12 cellular contexts compared by ENCODE assay signal in the genomic region with DNA sequence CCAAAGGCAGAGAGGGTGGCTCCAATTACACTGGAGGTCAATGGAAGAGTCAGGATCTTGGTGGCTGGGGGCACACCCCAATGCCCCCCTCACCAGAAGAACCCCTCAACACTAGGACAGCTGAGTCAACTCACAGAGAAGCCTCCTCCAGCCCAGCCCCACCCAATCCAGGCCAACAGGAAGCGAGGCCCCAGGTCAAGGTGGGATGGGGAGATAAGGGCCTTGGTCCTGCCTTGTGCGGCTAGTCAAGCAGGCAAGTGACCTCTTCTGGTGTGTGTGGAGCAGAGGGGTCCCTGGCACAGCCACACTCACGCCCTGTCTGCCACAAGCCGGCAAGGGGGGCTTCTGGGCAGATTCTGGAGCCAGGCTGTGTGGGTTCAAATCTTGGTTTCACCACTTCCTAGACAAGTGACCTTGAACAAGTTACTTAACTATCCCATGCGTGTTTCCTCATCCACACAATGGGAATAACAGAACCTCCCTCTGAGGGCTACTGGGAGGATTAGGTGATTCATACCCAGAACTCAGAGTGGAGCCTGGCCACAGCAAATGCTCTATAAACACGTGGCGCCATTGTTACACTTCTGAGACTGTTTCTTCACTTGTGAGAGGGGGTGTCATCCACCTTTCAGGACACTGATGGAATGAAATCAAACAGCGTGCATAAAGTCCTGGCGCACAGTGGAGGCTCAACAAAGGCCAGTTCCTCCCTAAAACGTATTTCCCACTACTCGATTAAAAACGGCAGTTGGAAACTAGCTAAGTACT. TPM values are rescaled to one million over a fixed set of nuclear protein-coding genes. Genes with fewer than 3 reads are reported as not detected.
DNase-seq lines count a peak whose midpoint lies in the region; ATAC-seq, FAIRE-seq and TF ChIP-seq lines count a peak whose summit lies in the region.
"Had no signal": no experiment of that assay in that cellular context is flagged by ENCODE, and none has a peak within 500 bp of the region (broad histone marks: within the 10 kb centered on the region; RNA-seq: fewer than 3 reads in every experiment).

No MANE protein-coding gene starts in this region.

- no peak overlapping the region for H2BK120ac ChIP-seq in H1 (replicated peaks; ENCODE audit: low read depth, low read length)

- H3K23me2 ChIP-seq in H1 (ENCODE audit: low read depth, low read length): peaks cover 7% of the 10 kb centered on the region; the same call in 1 of the 2 replicates

- no peak for TF ChIP-seq CTCF in RWPE2 (IDR thresholded peaks at IDR 0.05; ENCODE audit: poor library complexity, severe bottlenecking)
- no peak for TF ChIP-seq CTCF in H1 (IDR thresholded peaks at IDR 0.05; ENCODE audit: control extremely low read depth in 1 of 3, insufficient read depth in 1 of 3, low read depth in 1 of 3, low read length in 3 of 3)
- no peak for TF ChIP-seq CTCF in testis (IDR thresholded peaks at IDR 0.05)

- H3K4me3 Mint-ChIP-seq in activated T-cell treated with anti-CD3 and anti-CD28 coated beads, Interleukin-2, amount 50 U/mL, for 72 hours: peak overlapping the region; percentile 49 to 65

- no peak overlapping the region; a peak in 1 of 7 replicates for H3K9ac ChIP-seq in H1 (replicated peaks in 1 of 4; ENCODE audit: extremely low read depth in 1 of 4, low read depth in 3 of 4, low read length in 3 of 4)

- CTCF ChIA-PET in H1 (lab: Charles Lee; ENCODE audit: partially characterized antibody): interaction anchor here (0.7 to 12.4 kb wide), 3 partner anchors 10 to 160 kb away, joined by 3 to 104 read pairs (median 3); no protein-coding TSS in a partner anchor

- POLR2A ChIA-PET in H1 (lab: Charles Lee; ENCODE audit: partially characterized antibody): interaction anchor here (1.0 to 2.5 kb wide), 6 partner anchors 10 to 20 kb away, joined by 3 to 10 read pairs (median 4); no protein-coding TSS in a partner anchor

- no peak overlapping the region for H3K23ac ChIP-seq in H1 (ENCODE audit: insufficient read length)

- peaks cover 27% of the 10 kb centered on the region for H3K4me1 Mint-ChIP-seq in activated T-cell treated with anti-CD3 and anti-CD28 coated beads, Interleukin-2, amount 50 U/mL, for 72 hours (ENCODE audit: low read depth)

- TF ChIP-seq RAD21 in H1 (IDR thresholded peaks at IDR 0.05 in 1 of 2, conservative IDR thresholded peaks at IDR 0.05 in 1 of 2; ENCODE audit: low read depth in 2 of 2, low read length in 2 of 2): no peak

- no peak for FAIRE-seq in H1 (lab: Jason Lieb, UNC)

- no peak overlapping the region for H4K91ac ChIP-seq in H1 (replicated peaks; ENCODE audit: insufficient read length, low read length)

- no peak overlapping the region for H3K4me2 ChIP-seq in H1 (ENCODE audit: insufficient read depth in 1 of 2, low read depth in 2 of 2, low read length in 2 of 2)

- no peak overlapping the region for H2AFZ ChIP-seq in H1 (ENCODE audit: low read length)

- peaks cover 0 to 32% of the 10 kb centered on the region in 2 experiments; a peak in 3 of 4 replicates for H3K79me2 ChIP-seq in H1 (ENCODE audit: control insufficient read depth in 1 of 2, insufficient read depth in 2 of 2, low read length in 2 of 2)

- no peak overlapping the region for H3K27ac Mint-ChIP-seq in activated T-cell treated with anti-CD3 and anti-CD28 coated beads, Interleukin-2, amount 50 U/mL, for 72 hours
- H3K27ac Mint-ChIP-seq: activated B cell treated with CpG ODN at 0.5 μM for 24 hours had no signal

- no peak overlapping the region for H4K8ac ChIP-seq in H1 (ENCODE audit: extremely low read depth, insufficient read depth, low read length)

- H3K9me3 ChIP-seq in RWPE2 (ENCODE audit: severe bottlenecking) (no peaks in the 10 kb centered on the region), H1 (ENCODE audit: insufficient read depth in 2 of 2, low read depth in 1 of 2, low read length in 1 of 2) (no peaks in the 10 kb centered on the region), testis (no peaks in the 10 kb centered on the region)
- H3K9me3 ChIP-seq: heart left ventricle had no signal

- H3K4me1 ChIP-seq in RWPE2 (ENCODE audit: insufficient read depth, poor library complexity, severe bottlenecking) (peaks cover 16% of the 10 kb centered on the region), H1 (replicated peaks in 1 of 4; ENCODE audit: control insufficient read depth in 3 of 4, insufficient read depth in 4 of 4, low read length in 3 of 4) (peaks cover 0 to 14% (median 5%) of the 10 kb centered on the region in 4 experiments; a peak in 5 of 7 replicates), testis (peaks cover 32% of the 10 kb centered on the region)

- no peak for DNase-seq in activated T-cell treated with anti-CD3 and anti-CD28 coated beads, Interleukin-2, amount 50 U/mL, for 72 hours
- no peak for DNase-seq in activated T-cell treated with anti-CD3 and anti-CD28 coated beads for 4 hours
- DNase-seq in RWPE2 (ENCODE audit: low spot score): no peak
- DNase-seq in H1 (ENCODE audit: low read depth in 1 of 2, low spot score in 2 of 2): no peak
- peak; percentile 48 for DNase-seq in renal cortical epithelial cell (ENCODE audit: low read depth)
- no peak for DNase-seq in testis
- DNase-seq: activated B cell treated with CpG ODN at 0.5 μM for 24 hours; MM.1S; stimulated activated CD4-positive, alpha-beta T cell treated with anti-CD3 and anti-CD28 coated beads, Interleukin-12 subunit alpha, Interleukin-12 subunit beta, amount 100 ng/mL, for 4 hours had no signal

- no peak overlapping the region for H3K14ac ChIP-seq in H1 (ENCODE audit: insufficient read length)

- ATAC-seq in activated T-cell treated with anti-CD3 and anti-CD28 coated beads, Interleukin-2, amount 50 U/mL, for 72 hours (replicated peaks in 1 of 2): no peak
- peak; percentile 7; the same call in 1 of the 3 replicates for ATAC-seq in RWPE2 (ENCODE audit: low read depth)
- ATAC-seq in HG02623 (IDR thresholded peaks at IDR 0.05; ENCODE audit: unreplicated experiment): no peak
- no peak for ATAC-seq in GM19455 (IDR thresholded peaks at IDR 0.05; ENCODE audit: unreplicated experiment)
- ATAC-seq: heart left ventricle had no signal

- H2BK20ac ChIP-seq in H1 (ENCODE audit: low read length): no peak overlapping the region

- WGBS in H1 (ENCODE audit: extremely low coverage in 1 of 2, insufficient coverage in 1 of 2, insufficient read length in 1 of 2, insufficient replicate concordance in 2 of 2, low coverage in 1 of 2, low lambda C conversion rate in 2 of 2, missing lambda C conversion rate in 1 of 2), 2 experiments: 84% methylated on average over 12 of the region's 12 CpGs; no CpG with 5 or more reads in 1 of the 2 experiments
- 74 to 83% methylated on average over 12 of the region's 12 CpGs for WGBS in testis, 2 donors

- no peak overlapping the region for H2BK12ac ChIP-seq in H1 (ENCODE audit: low read depth, low read length)

- H3K27me3 Mint-ChIP-seq in activated T-cell treated with anti-CD3 and anti-CD28 coated beads, Interleukin-2, amount 50 U/mL, for 72 hours (ENCODE audit: low read depth): no peaks in the 10 kb centered on the region
- H3K27me3 Mint-ChIP-seq: activated B cell treated with CpG ODN at 0.5 μM for 24 hours had no signal

- H3K27ac ChIP-seq in RWPE2 (ENCODE audit: poor library complexity, severe bottlenecking) (peak overlapping the region; percentile 59), H1 (ENCODE audit: low read depth, low read length) (no peak overlapping the region; the same call in 1 of the 2 replicates), testis (no peak overlapping the region)
- H3K27ac ChIP-seq: heart left ventricle had no signal

- H3K4me3 ChIP-seq in RWPE2 (ENCODE audit: severe bottlenecking) (no peak overlapping the region), H1 (ENCODE audit: extremely low read depth in 1 of 4, insufficient read depth in 2 of 4, low read depth in 3 of 4, low read length in 4 of 4) (no peak overlapping the region), testis (no peak overlapping the region)
- H3K4me3 ChIP-seq: heart left ventricle had no signal

- H3K18ac ChIP-seq in H1 (ENCODE audit: extremely low read depth, low read length): no peak overlapping the region

- H3K36me3 ChIP-seq in RWPE2 (ENCODE audit: low read depth) (peaks cover 53% of the 10 kb centered on the region), H1 (ENCODE audit: control insufficient read depth in 2 of 4, insufficient read depth in 4 of 4, low read length in 3 of 4) (peaks cover 19 to 34% (median 29%) of the 10 kb centered on the region in 4 experiments; a peak in 7 of 8 replicates), testis (ENCODE audit: low read depth, missing control alignments) (no peaks in the 10 kb centered on the region)

- no peak overlapping the region for H2BK5ac ChIP-seq in H1 (ENCODE audit: low read depth, low read length)

- no peak overlapping the region for H3K56ac ChIP-seq in H1 (replicated peaks; ENCODE audit: insufficient read length, low read depth, low read length)

- H3K36me3 Mint-ChIP-seq in activated T-cell treated with anti-CD3 and anti-CD28 coated beads, Interleukin-2, amount 50 U/mL, for 72 hours (ENCODE audit: insufficient read depth in 2 of 2): peaks cover 3 to 5% of the 10 kb centered on the region in 2 donors

- H4K5ac ChIP-seq in H1 (ENCODE audit: insufficient read length, low read depth, low read length): no peak overlapping the region

- peaks cover 10% of the 10 kb centered on the region; the same call in 1 of the 2 replicates for H3K79me1 ChIP-seq in H1 (ENCODE audit: low read depth, low read length)

- no peak for TF ChIP-seq EP300 in H1 (IDR thresholded peaks at IDR 0.05; ENCODE audit: borderline replicate concordance in 1 of 2, low read depth in 2 of 2, low read length in 2 of 2)

- peaks cover 4 to 20% of the 10 kb centered on the region in 2 experiments for H4K20me1 ChIP-seq in H1 (replicated peaks in 1 of 2; ENCODE audit: control insufficient read depth in 1 of 2, insufficient read depth in 2 of 2, low read length in 2 of 2)

- H3K9me3 Mint-ChIP-seq in activated T-cell treated with anti-CD3 and anti-CD28 coated beads, Interleukin-2, amount 50 U/mL, for 72 hours: no peaks in the 10 kb centered on the region
- H3K9me3 Mint-ChIP-seq: activated B cell treated with CpG ODN at 0.5 μM for 24 hours had no signal

- H3K4ac ChIP-seq in H1 (replicated peaks; ENCODE audit: insufficient read length, low read depth, low read length): no peak overlapping the region

- no peak for TF ChIP-seq POLR2A in H1 (IDR thresholded peaks at IDR 0.05; ENCODE audit: control extremely low read depth in 1 of 2, low read depth in 2 of 2, low read length in 2 of 2)
- no peak for TF ChIP-seq POLR2A in testis (IDR thresholded peaks at IDR 0.05)

- intact Hi-C loops in testis (cut with DNase I; ENCODE audit: low total_unique reads): no loop called here

- H2BK15ac ChIP-seq in H1 (ENCODE audit: low read length): no peak overlapping the region

- 0 out of 2 replicates have a peak overlapping the region, but pooled peaks have one; percentile 39 for H2AK5ac ChIP-seq in H1 (ENCODE audit: low read depth, low read length)

- H3K27me3 ChIP-seq in RWPE2 (ENCODE audit: insufficient read depth, poor library complexity, severe bottlenecking) (no peaks in the 10 kb centered on the region), H1 (replicated peaks in 1 of 4; ENCODE audit: control insufficient read depth in 3 of 4, extremely low read depth in 1 of 4, insufficient read depth in 3 of 4, low read length in 3 of 4) (no peaks in the 10 kb centered on the region), testis (no peaks in the 10 kb centered on the region)
- H3K27me3 ChIP-seq: heart left ventricle had no signal

RNA-seq across cellular contexts. Expression of gene TTLL12, which starts 3.3 kb away (rescaled TPM):
- total RNA-seq in activated T-cell treated with anti-CD3 and anti-CD28 coated beads, Interleukin-2, amount 50 U/mL, for 72 hours: 10 to 100 TPM; 37.7 to 45.0 TPM
- 124 and 125 TPM in 2 replicates for total RNA-seq in H1 (2021; fragmentation: NEBNext Ultra II Directional; extraction: Animal tissue kit (Norgen Biotek cat#: 25700))
- polyA plus RNA-seq in H1 (2011; rRNA removed) (101 and 152 TPM in 2 replicates), testis (ENCODE audit: insufficient read depth, low read depth, low replicate concordance) (62.0 TPM)
- polyA plus RNA-seq in H1 (2011; cell fraction: cytosol; rRNA removed): 63.8 TPM
- polyA plus RNA-seq in H1 (2011; cell fraction: nucleus; rRNA removed): 119 TPM
- 78.9 to 105 TPM (median 98.6 TPM) in 4 replicates for polyA plus RNA-seq in H1 (2012, experiment 1 of 2)
- polyA plus RNA-seq in H1 (2012, experiment 2 of 2): 117 TPM
- polyA plus RNA-seq in H1 (2013, experiment 1 of 2): 71.1 TPM
- 74.2 TPM for polyA plus RNA-seq in H1 (2013, experiment 2 of 2)
- polyA minus RNA-seq in H1 (2011; rRNA and poly(A)+ RNA removed): 50.6 and 56.1 TPM in 2 replicates
- 63.1 TPM for polyA minus RNA-seq in H1 (2011; cell fraction: cytosol; rRNA and poly(A)+ RNA removed)
- 34.2 TPM for polyA minus RNA-seq in H1 (2011; cell fraction: nucleus; rRNA and poly(A)+ RNA removed)
- total RNA-seq in renal cortical epithelial cell (28.8 and 34.4 TPM in 2 replicates), testis (100 to 1,000 TPM; 111 to 175 TPM)

RNA-seq across cellular contexts. Expression of gene TSPO, which starts 32.3 kb away (rescaled TPM):
- 10 to 100 TPM; 61.5 to 93.8 TPM for total RNA-seq in activated T-cell treated with anti-CD3 and anti-CD28 coated beads, Interleukin-2, amount 50 U/mL, for 72 hours
- total RNA-seq in H1 (2021; fragmentation: NEBNext Ultra II Directional; extraction: Animal tissue kit (Norgen Biotek cat#: 25700)): 19.2 and 19.9 TPM in 2 replicates
- 51.5 and 63.4 TPM in 2 replicates for polyA plus RNA-seq in H1 (2011; rRNA removed)
- 31.2 TPM for polyA plus RNA-seq in H1 (2011; cell fraction: cytosol; rRNA removed)
- 31.8 TPM for polyA plus RNA-seq in H1 (2011; cell fraction: nucleus; rRNA removed)
- 9.5 to 28.2 TPM (median 19.1 TPM) in 4 replicates for polyA plus RNA-seq in H1 (2012, experiment 1 of 2)
- 21.4 TPM for polyA plus RNA-seq in H1 (2012, experiment 2 of 2)
- 37.2 TPM for polyA plus RNA-seq in H1 (2013, experiment 1 of 2)
- 37.9 TPM for polyA plus RNA-seq in H1 (2013, experiment 2 of 2)
- 1.3 and 4.3 TPM in 2 replicates for polyA minus RNA-seq in H1 (2011; rRNA and poly(A)+ RNA removed)
- polyA minus RNA-seq in H1 (2011; cell fraction: cytosol; rRNA and poly(A)+ RNA removed): 9.0 TPM
- 7.9 TPM for polyA minus RNA-seq in H1 (2011; cell fraction: nucleus; rRNA and poly(A)+ RNA removed)
- total RNA-seq in renal cortical epithelial cell: 199 and 827 TPM in 2 replicates
- 10 to 100 TPM; 68.7 to 92.5 TPM for total RNA-seq in testis
- 42.8 TPM for polyA plus RNA-seq in testis (ENCODE audit: insufficient read depth, low read depth, low replicate concordance)

RNA-seq across cellular contexts. Expression of gene MCAT, which starts 40.5 kb away (rescaled TPM):
- total RNA-seq in activated T-cell treated with anti-CD3 and anti-CD28 coated beads, Interleukin-2, amount 50 U/mL, for 72 hours: 1 to 10 TPM; 6.7 to 9.7 TPM
- 13.7 and 15.8 TPM in 2 replicates for total RNA-seq in H1 (2021; fragmentation: NEBNext Ultra II Directional; extraction: Animal tissue kit (Norgen Biotek cat#: 25700))
- polyA plus RNA-seq in H1 (2011; rRNA removed) (17.4 and 20.8 TPM in 2 replicates), testis (ENCODE audit: insufficient read depth, low read depth, low replicate concordance) (25.4 TPM)
- polyA plus RNA-seq in H1 (2011; cell fraction: cytosol; rRNA removed): 20.9 TPM
- 14.6 TPM for polyA plus RNA-seq in H1 (2011; cell fraction: nucleus; rRNA removed)
- polyA plus RNA-seq in H1 (2012, experiment 1 of 2): 8.8 to 14.5 TPM (median 12.6 TPM) in 4 replicates
- 16.4 TPM for polyA plus RNA-seq in H1 (2012, experiment 2 of 2)
- polyA plus RNA-seq in H1 (2013, experiment 1 of 2): 10.2 TPM
- 10.4 TPM for polyA plus RNA-seq in H1 (2013, experiment 2 of 2)
- 8.0 and 9.4 TPM in 2 replicates for polyA minus RNA-seq in H1 (2011; rRNA and poly(A)+ RNA removed)
- 10.6 TPM for polyA minus RNA-seq in H1 (2011; cell fraction: cytosol; rRNA and poly(A)+ RNA removed)
- polyA minus RNA-seq in H1 (2011; cell fraction: nucleus; rRNA and poly(A)+ RNA removed): 19.0 TPM
- total RNA-seq in renal cortical epithelial cell (14.9 and 22.9 TPM in 2 replicates), testis (10 to 100 TPM; 43.1 to 46.5 TPM)
